ENCODE assay signal across 13 cellular contexts in genomic region chr11:101584129-101584515, GRCh38. TPM values are rescaled to one million over a fixed set of nuclear protein-coding genes. Genes with fewer than 3 reads are reported as not detected.
DNase-seq lines count a peak whose midpoint lies in the region; FAIRE-seq and TF ChIP-seq lines count a peak whose summit lies in the region.
"Had no signal": no experiment of that assay in that cellular context is flagged by ENCODE, and none has a peak within 500 bp of the region (broad histone marks: within the 10 kb centered on the region; RNA-seq: fewer than 3 reads in every experiment).

No MANE protein-coding gene starts in this region.

- H3K4me1 Mint-ChIP-seq in activated CD4-positive, alpha-beta T cell treated with anti-CD3 and anti-CD28 coated beads, Interleukin-2, amount 10 ng/mL, durations not matched to agents 7 days and 5 days = no peaks in the 10 kb centered on the region

- peaks cover 2% of the 10 kb centered on the region for H3K9me3 Mint-ChIP-seq in activated CD4-positive, alpha-beta T cell treated with anti-CD3 and anti-CD28 coated beads, Interleukin-2, amount 10 ng/mL, durations not matched to agents 7 days and 5 days

- H2AFZ ChIP-seq in GM23248 = peak overlapping the region; percentile 55
- peak overlapping the region; percentile 94 for H2AFZ ChIP-seq in keratinocyte (ENCODE audit: control insufficient read depth, low read length)

- no peak overlapping the region for H3K27ac Mint-ChIP-seq in activated CD4-positive, alpha-beta T cell treated with anti-CD3 and anti-CD28 coated beads, Interleukin-2, amount 10 ng/mL, durations not matched to agents 7 days and 5 days
- H3K27ac Mint-ChIP-seq: activated T-helper 2 cell treated with anti-CD3 and anti-CD28 coated beads, Interferon-gamma antibody, Interleukin-2, Interleukin-4, amounts not matched to agents 10 μg/mL and 5 μg/mL and 100 μg/mL, durations not matched to agents 14 hours and 24 hours and 36 hours had no signal

- no peak overlapping the region for H3K4me3 Mint-ChIP-seq in activated CD4-positive, alpha-beta T cell treated with anti-CD3 and anti-CD28 coated beads, Interleukin-2, amount 10 ng/mL, durations not matched to agents 7 days and 5 days

- WGBS in GM23248 (ENCODE audit: low coverage in 1 of 2, low lambda C conversion rate in 2 of 2, missing lambda C conversion rate in 2 of 2), 2 experiments = 4 to 5% methylated on average over 8 of the region's 8 CpGs

- H3K79me2 ChIP-seq in GM23248 (ENCODE audit: insufficient read depth) = no peaks in the 10 kb centered on the region
- no peaks in the 10 kb centered on the region for H3K79me2 ChIP-seq in keratinocyte (ENCODE audit: control insufficient read depth, insufficient read depth, low read length)

- TF ChIP-seq CTCF in brain microvascular endothelial cell (IDR thresholded peaks at IDR 0.05; ENCODE audit: low read depth, low read length, missing control alignments) (no peak), keratinocyte (optimal IDR thresholded peaks at IDR 0.05 in 1 of 3, IDR thresholded peaks at IDR 0.05 in 1 of 3, conservative IDR thresholded peaks at IDR 0.05 in 1 of 3; ENCODE audit: extremely low read depth in 1 of 3, insufficient read depth in 2 of 3, low read length in 3 of 3) (no peak)

- H4K20me1 ChIP-seq in GM23248 (ENCODE audit: insufficient read depth) (no peaks in the 10 kb centered on the region), keratinocyte (ENCODE audit: control insufficient read depth, extremely low read depth, insufficient read depth, low read length) (no peaks in the 10 kb centered on the region)

- no peak overlapping the region for H3K4me3 ChIP-seq in GM23248
- H3K4me3 ChIP-seq in brain microvascular endothelial cell (ENCODE audit: low read depth, low read length) = peak overlapping the region; percentile 67
- peak overlapping the region in 1 of 3 experiments; percentile 79 for H3K4me3 ChIP-seq in keratinocyte (ENCODE audit: control insufficient read depth in 2 of 3, extremely low read depth in 1 of 3, insufficient read depth in 2 of 3, low read depth in 1 of 3, low read length in 3 of 3)
- peak overlapping the region; percentile 55 to 56 (median 55) for H3K4me3 ChIP-seq in skeletal muscle tissue (ENCODE audit: low read length in 3 of 3)

- in situ Hi-C loops in GM23248 (cut with MboI) (no loop called here), brain microvascular endothelial cell (cut with HindIII; ENCODE audit: low pct_ligation_motif_present, low sequenced_read_pairs) (no loop called here)

- no peaks in the 10 kb centered on the region for H3K9me2 ChIP-seq in GM23248 (ENCODE audit: insufficient read depth)

- POLR2A ChIA-PET in activated CD4-positive, alpha-beta T cell treated with anti-CD3 and anti-CD28 coated beads, Interleukin-2, amount 10 ng/mL, durations not matched to agents 7 days and 5 days (lab: Charles Lee) = no interaction called here

- dilution Hi-C loops in keratinocyte (cut with MboI; ENCODE audit: extremely low pct_ligation_motif_present, low sequenced_read_pairs) = no loop called here

- CTCF ChIA-PET in activated CD4-positive, alpha-beta T cell treated with anti-CD3 and anti-CD28 coated beads, Interleukin-2, amount 10 ng/mL, durations not matched to agents 7 days and 5 days (lab: Charles Lee) = interaction anchor here (0.5 kb wide), 1 partner anchor 669 kb away, joined by 4 read pairs; no protein-coding TSS in a partner anchor

- H3K9me1 ChIP-seq in keratinocyte (ENCODE audit: control insufficient read depth, extremely low read depth, insufficient read depth, low read length) = no peaks in the 10 kb centered on the region

- no peak overlapping the region for H3K27ac ChIP-seq in GM23248
- H3K27ac ChIP-seq in brain microvascular endothelial cell = no peak overlapping the region
- H3K27ac ChIP-seq in keratinocyte (ENCODE audit: control insufficient read depth, insufficient read depth, low read length) = no peak overlapping the region
- no peak overlapping the region for H3K27ac ChIP-seq in skeletal muscle tissue (ENCODE audit: low read depth, low read length)
- H3K27ac ChIP-seq: foreskin keratinocyte had no signal

- H3K9ac ChIP-seq in GM23248 (no peak overlapping the region), keratinocyte (ENCODE audit: control insufficient read depth, extremely low read depth, insufficient read depth, low read length) (no peak overlapping the region), skeletal muscle tissue (ENCODE audit: low read depth in 1 of 3, low read length in 3 of 3) (peak overlapping the region in 1 of 3 donors; percentile 34)

- no peak for DNase-seq in GM23248
- no peak for DNase-seq in brain microvascular endothelial cell
- DNase-seq in keratinocyte (ENCODE audit: low read depth, low spot score) = no peak
- DNase-seq in activated CD4-positive, alpha-beta T cell treated with anti-CD3 and anti-CD28 coated beads, Interleukin-2, amount 10 ng/mL, durations not matched to agents 7 days and 5 days = no peak
- no peak for DNase-seq in activated naive CD4-positive, alpha-beta T cell (lab: John Stamatoyannopoulos, UW)
- no peak for DNase-seq in NCI-H1048 (lab: John Stamatoyannopoulos, UW)
- no peak for DNase-seq in retina
- DNase-seq: activated CD4-positive, alpha-beta T cell treated with anti-CD3 and anti-CD28 coated beads for 4 hours; AML-193; DND-41 had no signal

- peaks cover 47% of the 10 kb centered on the region for H3K27me3 ChIP-seq in GM23248 (replicated peaks; ENCODE audit: insufficient read depth)
- no peaks in the 10 kb centered on the region for H3K27me3 ChIP-seq in brain microvascular endothelial cell (replicated peaks)
- H3K27me3 ChIP-seq in keratinocyte (ENCODE audit: control insufficient read depth, extremely low read depth, insufficient read depth, low read length) = peaks cover 21% of the 10 kb centered on the region
- H3K27me3 ChIP-seq in skeletal muscle tissue (ENCODE audit: control insufficient read depth in 3 of 3, insufficient read depth in 3 of 3, low read length in 3 of 3) = peaks cover 11 to 19% (median 15%) of the 10 kb centered on the region in 3 donors

- peaks cover 20% of the 10 kb centered on the region for H3K27me3 Mint-ChIP-seq in activated CD4-positive, alpha-beta T cell treated with anti-CD3 and anti-CD28 coated beads, Interleukin-2, amount 10 ng/mL, durations not matched to agents 7 days and 5 days

- no peaks in the 10 kb centered on the region for H3F3A ChIP-seq in GM23248 (ENCODE audit: insufficient read depth)

- H3K9me3 ChIP-seq in GM23248 (ENCODE audit: low read depth) = no peaks in the 10 kb centered on the region
- H3K9me3 ChIP-seq in keratinocyte (ENCODE audit: control insufficient read depth, low read depth, low read length) = no peaks in the 10 kb centered on the region
- H3K9me3 ChIP-seq in skeletal muscle tissue (ENCODE audit: control insufficient read depth in 3 of 3, low read length in 3 of 3) = no peaks in the 10 kb centered on the region

- H3K4me2 ChIP-seq in GM23248 (ENCODE audit: unreplicated experiment) = peak overlapping the region; percentile 64
- peak overlapping the region; percentile 83 for H3K4me2 ChIP-seq in keratinocyte (ENCODE audit: control insufficient read depth, extremely low read depth, insufficient read depth, low read depth, low read length)

- H3K36me3 ChIP-seq in GM23248 (ENCODE audit: low read depth) (no peaks in the 10 kb centered on the region), brain microvascular endothelial cell (replicated peaks) (no peaks in the 10 kb centered on the region), keratinocyte (ENCODE audit: control insufficient read depth in 2 of 2, extremely low read depth in 1 of 2, insufficient read depth in 2 of 2, low read length in 2 of 2) (no peaks in the 10 kb centered on the region), skeletal muscle tissue (ENCODE audit: control insufficient read depth in 3 of 3, insufficient read depth in 3 of 3, low read length in 3 of 3) (no peaks in the 10 kb centered on the region)

- no peaks in the 10 kb centered on the region for H3K36me3 Mint-ChIP-seq in activated CD4-positive, alpha-beta T cell treated with anti-CD3 and anti-CD28 coated beads, Interleukin-2, amount 10 ng/mL, durations not matched to agents 7 days and 5 days (ENCODE audit: low read depth)

- no peak for FAIRE-seq in keratinocyte (lab: Jason Lieb, UNC)

- H3K4me1 ChIP-seq in GM23248 (ENCODE audit: insufficient read depth) (no peaks in the 10 kb centered on the region), keratinocyte (ENCODE audit: control insufficient read depth, extremely low read depth, insufficient read depth, low read length) (peaks cover 5% of the 10 kb centered on the region), skeletal muscle tissue (ENCODE audit: control insufficient read depth in 3 of 3, insufficient read depth in 3 of 3, low read length in 3 of 3) (no peaks in the 10 kb centered on the region)

RNA-seq across cellular contexts. Expression of gene TRPC6, which starts 0.3 kb away (rescaled TPM):
- under 0.01 and 0.11 TPM in 2 replicates for total RNA-seq in GM23248 (2014; rRNA removed; shearing (Covaris generic))
- polyA plus RNA-seq in GM23248 (2016; fragmentation: Nextera tagmentation; extraction: Ambion mirVana) (0.16 TPM in 1 of 2 replicates, not detected in the other), keratinocyte (0.04 to 0.12 TPM (median 0.04 TPM) in 3 replicates)
- not detected for polyA plus RNA-seq in keratinocyte (2011; ENCODE audit: low read depth)
- polyA plus RNA-seq in keratinocyte (2011; cell fraction: cytosol; rRNA removed) = 0.04 and 0.09 TPM in 2 replicates
- 0.05 and 0.08 TPM in 2 replicates for polyA plus RNA-seq in keratinocyte (2011; cell fraction: nucleus; rRNA removed)
- polyA plus RNA-seq in keratinocyte (2012; ENCODE audit: low replicate concordance) = 0.02 and 0.06 TPM in 2 replicates
- 0.06 to 0.10 TPM in 2 of 3 replicates, not detected in the other for polyA minus RNA-seq in keratinocyte
- polyA minus RNA-seq in keratinocyte (2011; cell fraction: cytosol; rRNA and poly(A)+ RNA removed) = not detected
- 0.11 and 0.16 TPM in 2 replicates for polyA minus RNA-seq in keratinocyte (2011; cell fraction: nucleus; rRNA and poly(A)+ RNA removed)
- 25.6 TPM for total RNA-seq in skeletal muscle tissue
- not detected for total RNA-seq in activated CD4-positive, alpha-beta T cell treated with anti-CD3 and anti-CD28 coated beads, Interleukin-2, amount 10 ng/mL, durations not matched to agents 7 days and 5 days
- total RNA-seq: activated T-helper 2 cell treated with anti-CD3 and anti-CD28 coated beads, Interferon-gamma antibody, Interleukin-2, Interleukin-4, amounts not matched to agents 10 μg/mL and 5 μg/mL and 100 μg/mL, durations not matched to agents 14 hours and 24 hours and 36 hours had no signal

Comparison
In these comparisons a context has a peak if more than half of its experiments do, and no peak if none do; other contexts are left out.
1. RNA of gene TRPC6, which starts 0.3 kb away (total RNA-seq): 25.6 TPM in skeletal muscle tissue (single experiment); under 0.01 to 0.11 TPM in GM23248 and not detected in activated CD4-positive, alpha-beta T cell treated with anti-CD3 and anti-CD28 coated beads, Interleukin-2, amount 10 ng/mL, durations not matched to agents 7 days and 5 days; every median in the first group is over 10 times any median in the second.